15 cellular contexts compared by ENCODE assay signal in genomic region chr4:156195914-156196313, GRCh38.
A peak's percentile ranks its signal among the peaks of the same experiment; 100 is the strongest.
DNase-seq lines count a peak whose midpoint lies in the region; ATAC-seq and TF ChIP-seq lines count a peak whose summit lies in the region.
"Had no signal": no experiment of that assay in that cellular context is flagged by ENCODE, and none has a peak within 500 bp of the region (broad histone marks: within the 10 kb centered on the region; RNA-seq: fewer than 3 reads in every experiment).

No MANE protein-coding gene starts in this region.

- H3K4me3 ChIP-seq in body of pancreas = no peak overlapping the region
- H3K4me3 ChIP-seq: BLaER1, SJSA1, spleen had no signal

- H3K27ac ChIP-seq in body of pancreas = no peak overlapping the region
- H3K27ac ChIP-seq: BLaER1, SJSA1, spleen had no signal

- no peaks in the 10 kb centered on the region for H3K27me3 ChIP-seq in body of pancreas
- H3K27me3 ChIP-seq: BLaER1, SJSA1, spleen had no signal

- no peaks in the 10 kb centered on the region for H3K9me3 ChIP-seq in body of pancreas
- H3K9me3 ChIP-seq: BLaER1, SJSA1, spleen had no signal

- ATAC-seq in GM18502 (IDR thresholded peaks at IDR 0.05; ENCODE audit: poor library complexity, unreplicated experiment) (peak; percentile 96), GM19467 (IDR thresholded peaks at IDR 0.05; ENCODE audit: unreplicated experiment) (peak; percentile 86), HG02943 (IDR thresholded peaks at IDR 0.05; ENCODE audit: low read depth, unreplicated experiment) (peak; percentile 72), body of pancreas (no peak)
- ATAC-seq: natural killer cell; stimulated activated effector memory CD8-positive, alpha-beta T cell treated with anti-CD3 and anti-CD28 coated beads, Interleukin-12 subunit alpha, Interleukin-12 subunit beta, amount 100 ng/mL, for 72 hours had no signal

- intact Hi-C loops in body of pancreas (cut with DNase I) = no loop called here

- in situ Hi-C loops in KBM-7 (cut with MboI; ENCODE audit: low pct_unique_long_range_greater_than_20kb, low sequenced_read_pairs) = no loop called here

- TF ChIP-seq POLR2A in body of pancreas (IDR thresholded peaks at IDR 0.05) = no peak

- no peaks in the 10 kb centered on the region for H3K4me1 ChIP-seq in body of pancreas
- H3K4me1 ChIP-seq: spleen had no signal

- no peak for TF ChIP-seq CTCF in body of pancreas (IDR thresholded peaks at IDR 0.05)

- DNase-seq in KBM-7 (peak; percentile 29), body of pancreas (no peak), COLO668 (lab: John Stamatoyannopoulos, UW; ENCODE audit: unreplicated experiment) (no peak), NCI-H226 (no peak), NCI-H1105 (lab: John Stamatoyannopoulos, UW) (no peak)
- DNase-seq: amniotic stem cell, IMR-90, natural killer cell, spleen had no signal

- no peaks in the 10 kb centered on the region for H3K36me3 ChIP-seq in body of pancreas (replicated peaks in 1 of 2; ENCODE audit: insufficient read depth in 1 of 2, low read depth in 2 of 2)
- H3K36me3 ChIP-seq: BLaER1, SJSA1, spleen had no signal
